In the genomic region with DNA sequence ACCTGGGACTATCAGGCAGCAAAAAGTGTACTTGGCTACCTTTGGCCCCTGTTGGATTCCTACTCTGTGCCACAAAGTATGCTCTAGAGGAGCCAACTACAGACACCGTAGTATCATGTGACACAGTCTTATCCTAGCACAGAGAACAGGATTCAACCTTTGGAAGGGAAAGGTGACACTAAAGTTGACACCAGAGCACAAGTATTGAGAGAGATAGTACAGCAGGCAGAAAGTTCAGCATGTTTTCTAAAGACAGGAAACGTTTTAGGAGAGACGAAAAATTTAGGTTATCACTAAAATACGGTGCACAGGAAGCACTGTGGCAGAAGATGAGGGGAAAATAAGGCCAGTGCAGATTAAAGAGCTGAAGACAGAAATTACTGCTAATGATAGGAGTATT, we compare ENCODE assay signal across 1 cellular context.
TF ChIP-seq lines count a peak whose summit lies in the region.

No MANE protein-coding gene starts in this region.

TF ChIP-seq in K562, 482 proteins besides CTCF, POLR2A, EP300 and RAD21 (continued from another document):
- TF ChIP-seq, protein P1, sequence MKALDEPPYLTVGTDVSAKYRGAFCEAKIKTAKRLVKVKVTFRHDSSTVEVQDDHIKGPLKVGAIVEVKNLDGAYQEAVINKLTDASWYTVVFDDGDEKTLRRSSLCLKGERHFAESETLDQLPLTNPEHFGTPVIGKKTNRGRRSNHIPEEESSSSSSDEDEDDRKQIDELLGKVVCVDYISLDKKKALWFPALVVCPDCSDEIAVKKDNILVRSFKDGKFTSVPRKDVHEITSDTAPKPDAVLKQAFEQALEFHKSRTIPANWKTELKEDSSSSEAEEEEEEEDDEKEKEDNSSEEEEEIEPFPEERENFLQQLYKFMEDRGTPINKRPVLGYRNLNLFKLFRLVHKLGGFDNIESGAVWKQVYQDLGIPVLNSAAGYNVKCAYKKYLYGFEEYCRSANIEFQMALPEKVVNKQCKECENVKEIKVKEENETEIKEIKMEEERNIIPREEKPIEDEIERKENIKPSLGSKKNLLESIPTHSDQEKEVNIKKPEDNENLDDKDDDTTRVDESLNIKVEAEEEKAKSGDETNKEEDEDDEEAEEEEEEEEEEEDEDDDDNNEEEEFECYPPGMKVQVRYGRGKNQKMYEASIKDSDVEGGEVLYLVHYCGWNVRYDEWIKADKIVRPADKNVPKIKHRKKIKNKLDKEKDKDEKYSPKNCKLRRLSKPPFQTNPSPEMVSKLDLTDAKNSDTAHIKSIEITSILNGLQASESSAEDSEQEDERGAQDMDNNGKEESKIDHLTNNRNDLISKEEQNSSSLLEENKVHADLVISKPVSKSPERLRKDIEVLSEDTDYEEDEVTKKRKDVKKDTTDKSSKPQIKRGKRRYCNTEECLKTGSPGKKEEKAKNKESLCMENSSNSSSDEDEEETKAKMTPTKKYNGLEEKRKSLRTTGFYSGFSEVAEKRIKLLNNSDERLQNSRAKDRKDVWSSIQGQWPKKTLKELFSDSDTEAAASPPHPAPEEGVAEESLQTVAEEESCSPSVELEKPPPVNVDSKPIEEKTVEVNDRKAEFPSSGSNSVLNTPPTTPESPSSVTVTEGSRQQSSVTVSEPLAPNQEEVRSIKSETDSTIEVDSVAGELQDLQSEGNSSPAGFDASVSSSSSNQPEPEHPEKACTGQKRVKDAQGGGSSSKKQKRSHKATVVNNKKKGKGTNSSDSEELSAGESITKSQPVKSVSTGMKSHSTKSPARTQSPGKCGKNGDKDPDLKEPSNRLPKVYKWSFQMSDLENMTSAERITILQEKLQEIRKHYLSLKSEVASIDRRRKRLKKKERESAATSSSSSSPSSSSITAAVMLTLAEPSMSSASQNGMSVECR (CRISPR knock-in tag; IDR thresholded peaks at IDR 0.05): no peak
- TF ChIP-seq TEAD4 (IDR thresholded peaks at IDR 0.05; ENCODE audit: low read length) (peak; percentile 70), TEAD4 (CRISPR knock-in tag; IDR thresholded peaks at IDR 0.05; ENCODE audit: borderline replicate concordance) (no peak), ARID1B (IDR thresholded peaks at IDR 0.05) (peak; percentile 74; the same call in 1 of the 2 replicates), MCM7 (IDR thresholded peaks at IDR 0.05) (no peak), RAD51 (IDR thresholded peaks at IDR 0.05; ENCODE audit: borderline replicate concordance, low read depth) (peak; percentile 64; the same call in 1 of the 2 replicates), HDAC1 (IDR thresholded peaks at IDR 0.05) (peak in 1 of 2 experiments; percentile 49; a peak in 1 of 4 replicates), DACH1 (IDR thresholded peaks at IDR 0.05; ENCODE audit: partially characterized antibody) (peak; percentile 9), BMI1 (IDR thresholded peaks at IDR 0.05; ENCODE audit: low read length) (no peak), ZNF589 (CRISPR knock-in tag; IDR thresholded peaks at IDR 0.05; ENCODE audit: low read depth) (no peak), CBFA2T2 (conservative IDR thresholded peaks at IDR 0.05) (peak; percentile 89), NCOR1 (IDR thresholded peaks at IDR 0.05) (peak; percentile 71), CBFA2T3 (IDR thresholded peaks at IDR 0.05) (peak; percentile 95), CC2D1A (IDR thresholded peaks at IDR 0.05) (peak; percentile 45; the same call in 1 of the 2 replicates), DPF2 (IDR thresholded peaks at IDR 0.05) (peak; percentile 75), THRAP3 (IDR thresholded peaks at IDR 0.05; ENCODE audit: borderline replicate concordance) (no peak), SMARCA4 (IDR thresholded peaks at IDR 0.05) (peak; percentile 29; the same call in 1 of the 2 replicates), NFIC (IDR thresholded peaks at IDR 0.05) (peak; percentile 52), ZZZ3 (IDR thresholded peaks at IDR 0.05) (no peak), CXXC5 (CRISPR knock-in tag; IDR thresholded peaks at IDR 0.05) (0 out of 2 replicates have a peak, but pooled peaks have one; percentile 20), STAT5A (IDR thresholded peaks at IDR 0.05; ENCODE audit: borderline replicate concordance, low read length) (peak; percentile 54), SRF (CRISPR knock-in tag; IDR thresholded peaks at IDR 0.05) (no peak), PHB2 (IDR thresholded peaks at IDR 0.05; ENCODE audit: low read depth) (peak; percentile 39; the same call in 1 of the 2 replicates), ESRRA (IDR thresholded peaks at IDR 0.05; ENCODE audit: borderline replicate concordance, low read depth) (peak; percentile 21; the same call in 1 of the 2 replicates), TOE1 (IDR thresholded peaks at IDR 0.05; ENCODE audit: borderline replicate concordance) (peak; percentile 82), TOE1 (CRISPR knock-in tag; IDR thresholded peaks at IDR 0.05; ENCODE audit: borderline replicate concordance, low read depth) (no peak), MEIS2 (IDR thresholded peaks at IDR 0.05; ENCODE audit: partially characterized antibody) (peak; percentile 22), TAL1 (IDR thresholded peaks at IDR 0.05) (peak; percentile 69; the same call in 1 of the 2 replicates), TRIM24 (IDR thresholded peaks at IDR 0.05) (peak in 1 of 2 experiments; percentile 49; a peak in 1 of 4 replicates), POLR3G (IDR thresholded peaks at IDR 0.05; ENCODE audit: extremely low read depth, insufficient read length, insufficient replicate concordance) (no peak)
- TF ChIP-seq, protein P2, sequence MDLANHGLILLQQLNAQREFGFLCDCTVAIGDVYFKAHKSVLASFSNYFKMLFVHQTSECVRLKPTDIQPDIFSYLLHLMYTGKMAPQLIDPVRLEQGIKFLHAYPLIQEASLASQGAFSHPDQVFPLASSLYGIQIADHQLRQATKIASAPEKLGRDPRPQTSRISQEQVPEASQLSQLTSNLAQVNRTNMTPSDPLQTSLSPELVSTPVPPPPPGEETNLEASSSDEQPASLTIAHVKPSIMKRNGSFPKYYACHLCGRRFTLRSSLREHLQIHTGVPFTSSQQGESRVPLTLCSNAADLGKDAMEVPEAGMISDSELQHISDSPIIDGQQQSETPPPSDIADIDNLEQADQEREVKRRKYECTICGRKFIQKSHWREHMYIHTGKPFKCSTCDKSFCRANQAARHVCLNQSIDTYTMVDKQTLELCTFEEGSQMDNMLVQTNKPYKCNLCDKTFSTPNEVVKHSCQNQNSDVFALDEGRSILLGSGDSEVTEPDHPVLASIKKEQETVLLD (IDR thresholded peaks at IDR 0.05): 0 out of 2 replicates have a peak, but pooled peaks have one; percentile 13
- TF ChIP-seq, protein P3, sequence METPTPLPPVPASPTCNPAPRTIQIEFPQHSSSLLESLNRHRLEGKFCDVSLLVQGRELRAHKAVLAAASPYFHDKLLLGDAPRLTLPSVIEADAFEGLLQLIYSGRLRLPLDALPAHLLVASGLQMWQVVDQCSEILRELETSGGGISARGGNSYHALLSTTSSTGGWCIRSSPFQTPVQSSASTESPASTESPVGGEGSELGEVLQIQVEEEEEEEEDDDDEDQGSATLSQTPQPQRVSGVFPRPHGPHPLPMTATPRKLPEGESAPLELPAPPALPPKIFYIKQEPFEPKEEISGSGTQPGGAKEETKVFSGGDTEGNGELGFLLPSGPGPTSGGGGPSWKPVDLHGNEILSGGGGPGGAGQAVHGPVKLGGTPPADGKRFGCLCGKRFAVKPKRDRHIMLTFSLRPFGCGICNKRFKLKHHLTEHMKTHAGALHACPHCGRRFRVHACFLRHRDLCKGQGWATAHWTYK (CRISPR knock-in tag; IDR thresholded peaks at IDR 0.05): no peak
- TF ChIP-seq, protein P4, sequence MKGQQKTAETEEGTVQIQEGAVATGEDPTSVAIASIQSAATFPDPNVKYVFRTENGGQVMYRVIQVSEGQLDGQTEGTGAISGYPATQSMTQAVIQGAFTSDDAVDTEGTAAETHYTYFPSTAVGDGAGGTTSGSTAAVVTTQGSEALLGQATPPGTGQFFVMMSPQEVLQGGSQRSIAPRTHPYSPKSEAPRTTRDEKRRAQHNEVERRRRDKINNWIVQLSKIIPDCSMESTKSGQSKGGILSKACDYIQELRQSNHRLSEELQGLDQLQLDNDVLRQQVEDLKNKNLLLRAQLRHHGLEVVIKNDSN (CRISPR knock-in tag; IDR thresholded peaks at IDR 0.05): peak; percentile 17; the same call in 1 of the 2 replicates
- TF ChIP-seq, protein P5, sequence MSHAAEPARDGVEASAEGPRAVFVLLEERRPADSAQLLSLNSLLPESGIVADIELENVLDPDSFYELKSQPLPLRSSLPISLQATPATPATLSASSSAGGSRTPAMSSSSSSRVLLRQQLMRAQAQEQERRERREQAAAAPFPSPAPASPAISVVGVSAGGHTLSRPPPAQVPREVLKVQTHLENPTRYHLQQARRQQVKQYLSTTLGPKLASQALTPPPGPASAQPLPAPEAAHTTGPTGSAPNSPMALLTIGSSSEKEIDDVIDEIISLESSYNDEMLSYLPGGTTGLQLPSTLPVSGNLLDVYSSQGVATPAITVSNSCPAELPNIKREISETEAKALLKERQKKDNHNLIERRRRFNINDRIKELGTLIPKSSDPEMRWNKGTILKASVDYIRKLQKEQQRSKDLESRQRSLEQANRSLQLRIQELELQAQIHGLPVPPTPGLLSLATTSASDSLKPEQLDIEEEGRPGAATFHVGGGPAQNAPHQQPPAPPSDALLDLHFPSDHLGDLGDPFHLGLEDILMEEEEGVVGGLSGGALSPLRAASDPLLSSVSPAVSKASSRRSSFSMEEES (CRISPR knock-in tag; IDR thresholded peaks at IDR 0.05): peak; percentile 83
- TF ChIP-seq, protein P6, sequence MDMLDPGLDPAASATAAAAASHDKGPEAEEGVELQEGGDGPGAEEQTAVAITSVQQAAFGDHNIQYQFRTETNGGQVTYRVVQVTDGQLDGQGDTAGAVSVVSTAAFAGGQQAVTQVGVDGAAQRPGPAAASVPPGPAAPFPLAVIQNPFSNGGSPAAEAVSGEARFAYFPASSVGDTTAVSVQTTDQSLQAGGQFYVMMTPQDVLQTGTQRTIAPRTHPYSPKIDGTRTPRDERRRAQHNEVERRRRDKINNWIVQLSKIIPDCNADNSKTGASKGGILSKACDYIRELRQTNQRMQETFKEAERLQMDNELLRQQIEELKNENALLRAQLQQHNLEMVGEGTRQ (CRISPR knock-in tag; IDR thresholded peaks at IDR 0.05): peak; percentile 57
